8 cellular contexts compared by ENCODE assay signal in the genomic region with DNA sequence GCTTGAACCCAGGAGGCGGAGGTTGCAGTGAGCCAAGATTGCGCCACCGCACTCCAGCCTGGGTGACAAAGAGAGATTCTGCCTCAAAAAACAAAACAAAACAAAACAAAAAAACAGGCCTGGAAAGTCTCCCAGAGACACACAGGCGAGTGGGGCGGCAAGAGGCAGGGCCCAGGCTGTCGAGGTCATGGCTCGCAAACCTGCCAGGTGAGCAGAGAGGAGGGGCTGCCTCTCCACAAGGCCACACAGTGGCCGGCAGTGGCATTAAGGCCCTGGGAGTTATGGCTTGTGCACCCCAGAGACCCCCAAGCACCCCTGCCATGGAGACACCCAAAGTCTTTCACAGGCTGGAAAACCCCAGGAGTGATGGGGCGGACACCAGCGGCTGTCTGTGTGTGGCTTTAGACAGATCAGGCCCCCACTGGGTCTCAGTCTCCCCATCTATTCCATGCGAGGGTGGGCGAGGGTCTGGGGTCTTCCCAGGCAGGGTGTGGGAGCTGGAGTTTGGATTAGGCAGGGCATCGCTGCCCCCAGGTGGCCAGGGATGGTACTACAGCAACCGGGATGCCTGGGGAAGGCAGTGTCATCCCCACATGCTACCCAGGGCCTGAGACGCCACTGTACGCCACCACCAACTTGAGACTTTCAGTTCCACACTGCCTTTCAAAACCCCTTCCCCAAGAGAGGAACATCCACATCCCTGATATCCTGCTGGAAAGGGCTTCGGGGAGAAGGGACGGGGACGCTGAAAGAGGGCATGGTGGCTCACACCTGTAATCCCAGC. TPM values are rescaled to one million over a fixed set of nuclear protein-coding genes. Genes with fewer than 3 reads are reported as not detected.
DNase-seq lines count a peak whose midpoint lies in the region; ATAC-seq, FAIRE-seq and TF ChIP-seq lines count a peak whose summit lies in the region.

No MANE protein-coding gene starts in this region.

- H3K27ac ChIP-seq in Peyer's patch, result peak overlapping the region in 2 of 4 donors; percentile 5 to 17

- no peaks in the 10 kb centered on the region for H3K27me3 Mint-ChIP-seq in progenitor cell of endocrine pancreas

- H3K36me3 Mint-ChIP-seq in progenitor cell of endocrine pancreas (ENCODE audit: insufficient read depth), result peaks cover 4% of the 10 kb centered on the region

- intact Hi-C loops in head of caudate nucleus (cut with DNase I), result loop anchor here (2.0 kb wide), 1 partner anchor 106 kb away; no protein-coding TSS in a partner anchor

- no peak overlapping the region for H3K4me3 Mint-ChIP-seq in progenitor cell of endocrine pancreas (ENCODE audit: low read depth)

- H3K9me3 Mint-ChIP-seq in progenitor cell of endocrine pancreas (ENCODE audit: low read depth), result no peaks in the 10 kb centered on the region

- peaks cover 0 to 41% (median 0%) of the 10 kb centered on the region in 3 donors for H3K36me3 ChIP-seq in Peyer's patch

- peaks cover 6% of the 10 kb centered on the region for H3K4me1 Mint-ChIP-seq in progenitor cell of endocrine pancreas (ENCODE audit: low read depth)

- TF ChIP-seq POLR2A in Peyer's patch (IDR thresholded peaks at IDR 0.05), result no peak

- H3K9me3 ChIP-seq in Peyer's patch, result no peaks in the 10 kb centered on the region

- FAIRE-seq in GM19239 (lab: Jason Lieb, UNC), result peak; percentile 85

- DNase-seq in AG20443 (ENCODE audit: low spot score) (peak; percentile 88), GM19239 (ENCODE audit: insufficient read length, low spot score) (peak; percentile 94), Peyer's patch (peak; percentile 62 to 88 (median 87)), head of caudate nucleus (peak in 41 of 42 donors; percentile 63 to 92 (median 81)), progenitor cell of endocrine pancreas (ENCODE audit: low spot score, unreplicated experiment) (peak; percentile 80), SIG-M5 (lab: John Stamatoyannopoulos, UW) (no peak)
- peak; percentile 47 to 76 (median 73) for DNase-seq in activated naive CD4-positive, alpha-beta T cell (lab: John Stamatoyannopoulos, UW)

- H3K4me3 ChIP-seq in Peyer's patch, result no peak overlapping the region

- peak; percentile 73 to 97 (median 95) for TF ChIP-seq CTCF in Peyer's patch (IDR thresholded peaks at IDR 0.05)
- TF ChIP-seq CTCF in progenitor cell of endocrine pancreas (IDR thresholded peaks at IDR 0.05; ENCODE audit: unreplicated experiment), result peak; percentile 90

- no peak for ATAC-seq in GM21576 (IDR thresholded peaks at IDR 0.05; ENCODE audit: unreplicated experiment)

- no peaks in the 10 kb centered on the region for H3K27me3 ChIP-seq in Peyer's patch

- H3K27ac Mint-ChIP-seq in progenitor cell of endocrine pancreas, result no peak overlapping the region

- peaks cover 0 to 26% (median 4%) of the 10 kb centered on the region in 4 donors for H3K4me1 ChIP-seq in Peyer's patch

RNA-seq across cellular contexts. Expression of gene CTRC, which starts 7.3 kb away (rescaled TPM):
- 1 to 10 TPM in 1 of 4 donors, not detected in 3; 3.2 TPM for total RNA-seq in Peyer's patch
- total RNA-seq in progenitor cell of endocrine pancreas, result 0.57 and 0.87 TPM in 2 replicates

RNA-seq across cellular contexts. Expression of gene EFHD2, which starts 21.3 kb away (rescaled TPM):
- total RNA-seq in Peyer's patch (100 to 1,000 TPM in 3 of 4 donors, 10 to 100 TPM in 1; 84.2 to 236 (median 196) TPM), progenitor cell of endocrine pancreas (17.8 and 19.4 TPM in 2 replicates)

RNA-seq across cellular contexts. Expression of gene CELA2A, which starts 25.6 kb away (rescaled TPM):
- not detected for total RNA-seq in Peyer's patch
- not detected in 2 replicates for total RNA-seq in progenitor cell of endocrine pancreas

RNA-seq across cellular contexts. Expression of gene CELA2B, which starts 44.9 kb away (rescaled TPM):
- total RNA-seq in Peyer's patch (not detected), progenitor cell of endocrine pancreas (not detected in 2 replicates)
